Comparison of ENCODE assay signal across 8 cellular contexts in the genomic region with DNA sequence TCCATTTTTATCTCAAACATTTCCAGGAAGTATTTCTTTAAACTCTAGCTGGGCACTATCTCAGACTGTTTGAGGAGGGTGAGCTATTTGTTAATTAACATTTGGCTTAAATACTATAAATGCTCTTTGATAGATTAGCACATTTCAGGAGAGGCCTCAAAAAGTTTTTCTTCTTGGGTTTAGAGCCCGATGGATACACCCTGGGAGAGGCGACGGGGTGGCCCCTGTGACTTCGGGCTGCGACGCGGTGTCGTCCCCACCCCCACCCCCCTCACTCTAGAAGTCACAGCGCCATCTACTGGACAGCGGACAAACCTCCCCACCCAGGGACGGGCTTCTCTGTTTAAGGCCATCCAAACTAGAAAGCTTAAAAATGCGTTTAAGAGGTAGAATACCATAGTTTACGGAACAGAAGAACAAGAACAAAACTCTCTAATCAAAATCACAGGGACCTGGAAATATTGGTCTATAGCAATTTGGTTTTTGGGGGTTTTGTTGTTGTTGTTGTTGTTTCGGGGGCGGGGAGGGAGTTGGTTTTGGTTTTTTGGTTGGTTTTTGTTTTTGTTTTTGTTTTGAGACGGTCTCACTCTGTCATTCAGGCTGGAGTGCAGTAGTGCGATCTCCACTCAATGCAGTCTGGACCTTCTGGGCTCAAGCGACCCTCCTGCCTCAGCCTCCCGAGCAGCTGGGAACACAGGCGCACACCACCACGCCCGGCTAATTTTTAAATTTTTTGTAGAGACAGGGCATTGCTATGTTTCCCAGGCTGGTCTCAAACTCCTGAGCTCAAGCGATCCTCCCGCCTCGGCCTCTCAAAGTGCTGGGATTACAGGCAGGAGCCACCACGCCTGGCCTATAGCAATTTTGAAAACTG.
DNase-seq lines count a peak whose midpoint lies in the region; ATAC-seq and TF ChIP-seq lines count a peak whose summit lies in the region.

No MANE protein-coding gene starts in this region.

- H3K4me3 ChIP-seq in esophagus muscularis mucosa, result no peak overlapping the region
- no peak overlapping the region for H3K4me3 ChIP-seq in naive thymus-derived CD4-positive, alpha-beta T cell (ENCODE audit: low read length)

- H3K4me3 Mint-ChIP-seq in activated CD8-positive, alpha-beta T cell treated with anti-CD3 and anti-CD28 coated beads for 36 hours, result no peak overlapping the region
- H3K4me3 Mint-ChIP-seq in naive thymus-derived CD4-positive, alpha-beta T cell, result no peak overlapping the region

- TF ChIP-seq EP300 in esophagus muscularis mucosa (IDR thresholded peaks at IDR 0.05), result no peak

- H3K27ac ChIP-seq in esophagus muscularis mucosa (replicated peaks in 1 of 4), result no peak overlapping the region
- H3K27ac ChIP-seq in naive thymus-derived CD4-positive, alpha-beta T cell (ENCODE audit: low read depth, low read length), result no peak overlapping the region
- H3K27ac ChIP-seq in substantia nigra (ENCODE audit: low read depth, low read length, poor library complexity, severe bottlenecking), result no peak overlapping the region

- WGBS in esophagus muscularis mucosa, result 64% methylated on average over 18 of the region's 26 CpGs

- intact Hi-C loops in activated CD8-positive, alpha-beta T cell treated with anti-CD3 and anti-CD28 coated beads for 36 hours (cut with micrococcal nuclease), result loop anchor here (5.0 kb wide), 1 partner anchor 501 kb away; no protein-coding TSS in a partner anchor
- intact Hi-C loops in esophagus muscularis mucosa (cut with DNase I), result loop anchor here (2.0 kb wide), 1 partner anchor 498 kb away; no protein-coding TSS in a partner anchor
- intact Hi-C loops in naive thymus-derived CD4-positive, alpha-beta T cell (cut with micrococcal nuclease), result loop anchor here in 1 of 2 donors (1.0 kb wide), 1 partner anchor 499 kb away; no protein-coding TSS in a partner anchor

- peak; percentile 62 for ATAC-seq in activated CD8-positive, alpha-beta T cell treated with anti-CD3 and anti-CD28 coated beads for 36 hours
- ATAC-seq in naive thymus-derived CD4-positive, alpha-beta T cell, result peak; percentile 69
- ATAC-seq in HG03097 (IDR thresholded peaks at IDR 0.05; ENCODE audit: low FRiP score, unreplicated experiment), result no peak

- H3K36me3 ChIP-seq in esophagus muscularis mucosa, result no peaks in the 10 kb centered on the region
- no peaks in the 10 kb centered on the region for H3K36me3 ChIP-seq in naive thymus-derived CD4-positive, alpha-beta T cell (ENCODE audit: control insufficient read depth in 2 of 3, insufficient read depth in 3 of 3, low read length in 3 of 3)

- H3K27ac Mint-ChIP-seq in activated CD8-positive, alpha-beta T cell treated with anti-CD3 and anti-CD28 coated beads for 36 hours, result no peak overlapping the region
- no peak overlapping the region for H3K27ac Mint-ChIP-seq in naive thymus-derived CD4-positive, alpha-beta T cell

- H3K4me1 Mint-ChIP-seq in activated CD8-positive, alpha-beta T cell treated with anti-CD3 and anti-CD28 coated beads for 36 hours (ENCODE audit: low read depth), result no peaks in the 10 kb centered on the region
- peaks cover 0 to 7% (median 0%) of the 10 kb centered on the region in 7 donors for H3K4me1 Mint-ChIP-seq in naive thymus-derived CD4-positive, alpha-beta T cell

- no peak for TF ChIP-seq POLR2A in esophagus muscularis mucosa (IDR thresholded peaks at IDR 0.05; ENCODE audit: low read depth)

- CTCF ChIA-PET in activated CD8-positive, alpha-beta T cell treated with anti-CD3 and anti-CD28 coated beads for 36 hours (lab: Charles Lee), result interaction anchor here (0.6 to 3.2 kb wide), 30 partner anchors 9 to 770 kb away, joined by 3 to 45 read pairs (median 4); a partner anchor contains a TSS
- CTCF ChIA-PET in naive thymus-derived CD4-positive, alpha-beta T cell (lab: Charles Lee), result interaction anchor here (1.1 kb wide), 1 partner anchor 501 kb away, joined by 4 read pairs; no protein-coding TSS in a partner anchor

- H3K9me3 ChIP-seq in esophagus muscularis mucosa, result no peaks in the 10 kb centered on the region
- no peaks in the 10 kb centered on the region for H3K9me3 ChIP-seq in naive thymus-derived CD4-positive, alpha-beta T cell (ENCODE audit: control insufficient read depth in 2 of 3, low read length in 3 of 3)

- peaks cover 0 to 82% (median 1%) of the 10 kb centered on the region in 4 donors for H3K27me3 ChIP-seq in esophagus muscularis mucosa
- peaks cover 0 to 8% of the 10 kb centered on the region in 2 donors for H3K27me3 ChIP-seq in naive thymus-derived CD4-positive, alpha-beta T cell (ENCODE audit: control insufficient read depth in 2 of 2, insufficient read depth in 2 of 2, low read length in 2 of 2)

- POLR2A ChIA-PET in activated CD8-positive, alpha-beta T cell treated with anti-CD3 and anti-CD28 coated beads for 36 hours (lab: Charles Lee), result interaction anchor here (0.6 kb wide), 1 partner anchor 91 kb away, joined by 3 read pairs; no protein-coding TSS in a partner anchor
- POLR2A ChIA-PET in naive thymus-derived CD4-positive, alpha-beta T cell (lab: Charles Lee), result no interaction called here

- peak; percentile 78 for TF ChIP-seq CTCF in activated CD8-positive, alpha-beta T cell treated with anti-CD3 and anti-CD28 coated beads for 36 hours (IDR thresholded peaks at IDR 0.05)
- peak; percentile 76 to 77 (median 77) for TF ChIP-seq CTCF in esophagus muscularis mucosa (IDR thresholded peaks at IDR 0.05)

- peaks cover 38% of the 10 kb centered on the region for H3K27me3 Mint-ChIP-seq in activated CD8-positive, alpha-beta T cell treated with anti-CD3 and anti-CD28 coated beads for 36 hours
- H3K27me3 Mint-ChIP-seq in naive thymus-derived CD4-positive, alpha-beta T cell, result peaks cover 41 to 61% (median 47%) of the 10 kb centered on the region in 5 donors

- peaks cover 0 to 5% (median 0%) of the 10 kb centered on the region in 4 donors for H3K4me1 ChIP-seq in esophagus muscularis mucosa
- H3K4me1 ChIP-seq in naive thymus-derived CD4-positive, alpha-beta T cell (ENCODE audit: control insufficient read depth in 2 of 2, insufficient read depth in 2 of 2, low read length in 2 of 2), result no peaks in the 10 kb centered on the region

- H3K9me3 Mint-ChIP-seq in activated CD8-positive, alpha-beta T cell treated with anti-CD3 and anti-CD28 coated beads for 36 hours, result no peaks in the 10 kb centered on the region
- peaks cover 0 to 2% (median 0%) of the 10 kb centered on the region in 11 donors for H3K9me3 Mint-ChIP-seq in naive thymus-derived CD4-positive, alpha-beta T cell

- DNase-seq in activated gamma-delta T cell treated with Interleukin-2 at 50 U/mL for 16 hours (peak; percentile 9), activated gamma-delta T cell (lab: John Stamatoyannopoulos, UW) (no peak), NCI-H2171 (lab: John Stamatoyannopoulos, UW) (peak; percentile 80), esophagus muscularis mucosa (ENCODE audit: extremely low spot score) (no peak), substantia nigra (lab: John Stamatoyannopoulos, UW) (peak in 31 of 49 donors; percentile 6 to 67 (median 35))
- DNase-seq in activated CD8-positive, alpha-beta T cell treated with anti-CD3 and anti-CD28 coated beads for 36 hours, result peak; percentile 77
- DNase-seq in naive thymus-derived CD4-positive, alpha-beta T cell, result peak in 5 of 9 donors; percentile 9 to 49 (median 24)

- no peaks in the 10 kb centered on the region for H3K36me3 Mint-ChIP-seq in activated CD8-positive, alpha-beta T cell treated with anti-CD3 and anti-CD28 coated beads for 36 hours (ENCODE audit: low read depth)
- no peaks in the 10 kb centered on the region for H3K36me3 Mint-ChIP-seq in naive thymus-derived CD4-positive, alpha-beta T cell

Comparison
In these comparisons a context has a peak if more than half of its experiments do, and no peak if none do; other contexts are left out.
1. DNase-seq: peak in activated gamma-delta T cell treated with Interleukin-2 at 50 U/mL for 16 hours (single experiment), NCI-H2171 (single experiment), activated CD8-positive, alpha-beta T cell treated with anti-CD3 and anti-CD28 coated beads for 36 hours (single experiment), naive thymus-derived CD4-positive, alpha-beta T cell (5 of 9) and substantia nigra (31 of 49); none in activated gamma-delta T cell (single experiment) and esophagus muscularis mucosa (single experiment).